8 cellular contexts compared by ENCODE assay signal in genomic region chr6:20291764-20292227, GRCh38.
DNase-seq lines count a peak whose midpoint lies in the region; ATAC-seq and TF ChIP-seq lines count a peak whose summit lies in the region.

No MANE protein-coding gene starts in this region.

- H3K27me3 ChIP-seq in ACC112 (ENCODE audit: insufficient read depth, low read length) = no peaks in the 10 kb centered on the region

- H3K36me3 ChIP-seq in ACC112 (ENCODE audit: insufficient read depth, low read length) = no peaks in the 10 kb centered on the region

- H3K27me3 Mint-ChIP-seq in brain = no peaks in the 10 kb centered on the region

- H3K4me3 Mint-ChIP-seq in brain = peak overlapping the region in 1 of 5 experiments; percentile 49

- H3K27ac ChIP-seq in ACC112 (ENCODE audit: low read depth, low read length) = no peak overlapping the region

- peaks cover 0 to 3% (median 0%) of the 10 kb centered on the region in 5 experiments for H3K9me3 Mint-ChIP-seq in brain

- no peaks in the 10 kb centered on the region for H3K4me1 ChIP-seq in ACC112 (ENCODE audit: control insufficient read depth, insufficient read depth, low read length, unreplicated experiment)

- H3K4me3 ChIP-seq in ACC112 (ENCODE audit: low read depth, low read length) = no peak overlapping the region

- DNase-seq in NCI-H2107 treated with DMSO at 0.1 percent for 48 hours (lab: John Stamatoyannopoulos, UW; ENCODE audit: unreplicated experiment) (peak; percentile 29), UCSD-AML1 (lab: John Stamatoyannopoulos, UW; ENCODE audit: unreplicated experiment) (peak; percentile 65), iPS-NIHi11 (ENCODE audit: low spot score) (peak; percentile 77)
- DNase-seq in stimulated activated CD4-positive, alpha-beta T cell treated with anti-CD3 and anti-CD28 coated beads, Interleukin-15, amount 100 ng/mL, for 1 hour (ENCODE audit: low read depth in 1 of 2, low spot score in 1 of 2) = peak; percentile 44 to 49

- TF ChIP-seq CTCF in brain (conservative IDR thresholded peaks at IDR 0.05) = peak; percentile 86 to 93

- no peaks in the 10 kb centered on the region for H3K36me3 Mint-ChIP-seq in brain

- H3K4me1 Mint-ChIP-seq in brain = peaks cover 8% of the 10 kb centered on the region

- H2AFZ ChIP-seq in ACC112 (ENCODE audit: low read length, unreplicated experiment) = peak overlapping the region; percentile 56

- H3K79me2 ChIP-seq in ACC112 (ENCODE audit: control insufficient read depth, insufficient read depth, low read length, unreplicated experiment) = no peaks in the 10 kb centered on the region

- H3K27ac Mint-ChIP-seq in brain = peak overlapping the region in 3 of 5 experiments; percentile 10 to 27 (median 26)

- ATAC-seq in GM18517 (IDR thresholded peaks at IDR 0.05; ENCODE audit: unreplicated experiment) = peak; percentile 92
- ATAC-seq in HG03064 (IDR thresholded peaks at IDR 0.05; ENCODE audit: low read depth, unreplicated experiment) = peak; percentile 90
